ENCODE assay signal across 20 cellular contexts in genomic region chr22:39724390-39724789, GRCh38.
DNase-seq lines count a peak whose midpoint lies in the region; ATAC-seq, FAIRE-seq and TF ChIP-seq lines count a peak whose summit lies in the region.
"Had no signal": no experiment of that assay in that cellular context is flagged by ENCODE, and none has a peak within 500 bp of the region (broad histone marks: within the 10 kb centered on the region; RNA-seq: fewer than 3 reads in every experiment).

No MANE protein-coding gene starts in this region.

- RAD21 ChIA-PET in GM12878 (lab: Charles Lee; ENCODE audit: unreplicated experiment), result no interaction called here

- no peaks in the 10 kb centered on the region for H3K79me2 ChIP-seq in GM12878 (ENCODE audit: control insufficient read depth, insufficient read depth, low read length)

- POLR2A ChIA-PET in GM12878 (lab: Charles Lee), result no interaction called here

- 18% methylated on average over 4 of the region's 4 CpGs for WGBS in GM12878 (ENCODE audit: insufficient coverage, insufficient replicate concordance, low lambda C conversion rate, missing lambda C conversion rate)

- H3K27me3 ChIP-seq in GM12878 (replicated peaks in 1 of 2; ENCODE audit: control insufficient read depth in 2 of 2, insufficient read depth in 2 of 2, low read length in 1 of 2), result peaks cover 0 to 3% of the 10 kb centered on the region in 2 experiments; a peak in 2 of 4 replicates
- H3K27me3 ChIP-seq: adrenal gland had no signal

- no peak overlapping the region for H3K4me2 ChIP-seq in GM12878 (ENCODE audit: control insufficient read depth, insufficient read depth)

- no peak overlapping the region for H3K4me3 ChIP-seq in Jurkat, Clone E6-1 (ENCODE audit: low read length)
- H3K4me3 ChIP-seq in GM12878, result no peak overlapping the region
- H3K4me3 ChIP-seq in mucosa of descending colon, result no peak overlapping the region
- H3K4me3 ChIP-seq: adrenal gland, SJSA1, tibial artery had no signal

- H2AFZ ChIP-seq in GM12878 (ENCODE audit: control insufficient read depth, low read depth, low read length), result no peak overlapping the region

- no peak overlapping the region for H3K9ac ChIP-seq in GM12878 (ENCODE audit: control insufficient read depth, insufficient read depth, low read length)

- peak; percentile 40; the same call in 2 of the 3 replicates for ATAC-seq in GM12878
- ATAC-seq in mucosa of descending colon, result peak; percentile 9
- ATAC-seq in HG02610 (IDR thresholded peaks at IDR 0.05; ENCODE audit: unreplicated experiment), result no peak

- no peak for TF ChIP-seq RAD21 in GM12878 (IDR thresholded peaks at IDR 0.05; ENCODE audit: insufficient read depth, low read depth, low read length)

- TF ChIP-seq EP300 in GM12878 (IDR thresholded peaks at IDR 0.05; ENCODE audit: borderline replicate concordance in 1 of 2, control insufficient read depth in 1 of 2, low read depth in 2 of 2, low read length in 2 of 2), result no peak

- no peak for TF ChIP-seq CTCF in GM12878 (IDR thresholded peaks at IDR 0.05 in 2 of 3, conservative IDR thresholded peaks at IDR 0.05 in 1 of 3; ENCODE audit: control insufficient read depth in 2 of 3, extremely low read depth in 1 of 3, insufficient read depth in 1 of 3, low read depth in 3 of 3, low read length in 3 of 3)
- TF ChIP-seq CTCF in mucosa of descending colon (IDR thresholded peaks at IDR 0.05), result no peak

- H4K20me1 ChIP-seq in GM12878 (ENCODE audit: control insufficient read depth, insufficient read depth), result no peaks in the 10 kb centered on the region

- no peak for TF ChIP-seq POLR2A in GM12878 (IDR thresholded peaks at IDR 0.05; ENCODE audit: low read depth, low read length)

- CTCF ChIA-PET in GM12878 (lab: Yijun Ruan, JAX), result no interaction called here

- no peak for FAIRE-seq in GM12878 (lab: Jason Lieb, UNC)
- FAIRE-seq: A204.1, G401.6, keratinocyte had no signal

- no TSS peak for BruUV-seq in GM12878 (replicated peaks; lab: Mats Ljungman, UMichigan)

- DNase-seq in NCI-H82 (lab: John Stamatoyannopoulos, UW) (peak; percentile 23), NCI-H82 treated with DMSO at 0.1 percent for 48 hours (lab: John Stamatoyannopoulos, UW; ENCODE audit: unreplicated experiment) (no peak), GM12878 (ENCODE audit: low read depth, low spot score) (no peak), mucosa of descending colon (no peak), SHP77 (lab: John Stamatoyannopoulos, UW) (no peak), DMS114 treated with DMSO at 0.1 percent for 48 hours (lab: John Stamatoyannopoulos, UW; ENCODE audit: unreplicated experiment) (no peak)
- peak; percentile 41 for DNase-seq in Jurkat, Clone E6-1 (ENCODE audit: low read depth, low spot score)
- DNase-seq: activated CD4-positive, alpha-beta T cell treated with anti-CD3 and anti-CD28 coated beads, Interleukin-2, amount 50 U/mL, for 1 hour; NCI-H1105 treated with DMSO at 0.1 percent for 48 hours; NCI-H2227 treated with DMSO at 0.1 percent for 48 hours; nucleus accumbens; stimulated activated CD4-positive, alpha-beta T cell treated with anti-CD3 and anti-CD28 coated beads, Interleukin-4, amount 100 ng/mL, for 24 hours; T1000 had no signal

- no peak overlapping the region for H3K27ac ChIP-seq in GM12878 (ENCODE audit: control insufficient read depth, insufficient read depth)
- H3K27ac ChIP-seq: SJSA1, tibial artery had no signal

- no peaks in the 10 kb centered on the region for H3K4me1 ChIP-seq in GM12878 (ENCODE audit: control insufficient read depth, insufficient read depth, low read length)
- H3K4me1 ChIP-seq in mucosa of descending colon (ENCODE audit: low read depth), result no peaks in the 10 kb centered on the region
- H3K4me1 ChIP-seq: SJSA1, tibial artery had no signal

- SMC1A ChIA-PET in GM12878 (lab: Charles Lee; ENCODE audit: uncharacterized antibody, unreplicated experiment), result no interaction called here

- H3K36me3 ChIP-seq in GM12878 (ENCODE audit: control insufficient read depth in 2 of 2, insufficient read depth in 2 of 2, low read length in 1 of 2), result no peaks in the 10 kb centered on the region
- no peaks in the 10 kb centered on the region for H3K36me3 ChIP-seq in mucosa of descending colon (ENCODE audit: low read depth)
- H3K36me3 ChIP-seq: adrenal gland, SJSA1, tibial artery had no signal

- H3K9me3 ChIP-seq in GM12878 (replicated peaks; ENCODE audit: control insufficient read depth, insufficient read depth, low read length), result peaks cover 4% of the 10 kb centered on the region; the same call in 1 of the 3 replicates
- no peaks in the 10 kb centered on the region for H3K9me3 ChIP-seq in mucosa of descending colon
- H3K9me3 ChIP-seq: adrenal gland, SJSA1, tibial artery had no signal

- in situ Hi-C loops in GM12878 (cut with MboI), result no loop called here

- intact Hi-C loops in GM12878 (cut with micrococcal nuclease; ENCODE audit: unreplicated experiment) (no loop called here), mucosa of descending colon (cut with DNase I, micrococcal nuclease) (no loop called here)

TF ChIP-seq in GM12878, 131 proteins besides CTCF, POLR2A, EP300 and RAD21:
- TF ChIP-seq RELB (IDR thresholded peaks at IDR 0.05; ENCODE audit: low read depth), result no peak
- TF ChIP-seq KDM1A (IDR thresholded peaks at IDR 0.05; ENCODE audit: borderline replicate concordance), result no peak
- no peak for TF ChIP-seq NBN (IDR thresholded peaks at IDR 0.05)
- TF ChIP-seq ZBED1 (IDR thresholded peaks at IDR 0.05; ENCODE audit: borderline replicate concordance), result no peak
- TF ChIP-seq ZZZ3 (IDR thresholded peaks at IDR 0.05; ENCODE audit: control insufficient read depth, insufficient read length, low read depth), result no peak
- TF ChIP-seq IRF4 (IDR thresholded peaks at IDR 0.05; ENCODE audit: low read depth, low read length), result no peak
- TF ChIP-seq PKNOX1 (IDR thresholded peaks at IDR 0.05), result peak; percentile 75
- TF ChIP-seq POLR2AphosphoS5 (IDR thresholded peaks at IDR 0.05; ENCODE audit: low read length), result no peak
- TF ChIP-seq CHD1 (IDR thresholded peaks at IDR 0.05; ENCODE audit: low read depth, low read length), result no peak
- TF ChIP-seq FOS (IDR thresholded peaks at IDR 0.05; ENCODE audit: borderline replicate concordance, extremely low read depth, insufficient read length), result no peak
- peak; percentile 61 for TF ChIP-seq PBX3 (IDR thresholded peaks at IDR 0.05; ENCODE audit: insufficient replicate concordance, low read depth, low read length)
- TF ChIP-seq USF1 (IDR thresholded peaks at IDR 0.05; ENCODE audit: borderline replicate concordance, extremely low read length, insufficient read depth, low read depth, low read length), result no peak

Comparison
In these comparisons a context has a peak if more than half of its experiments do, and no peak if none do; other contexts are left out.
1. DNase-seq: peak in NCI-H82 (single experiment) and Jurkat, Clone E6-1 (single experiment); none in NCI-H82 treated with DMSO at 0.1 percent for 48 hours (single experiment), GM12878 (single experiment), mucosa of descending colon (0 of 3), SHP77 (0 of 2) and DMS114 treated with DMSO at 0.1 percent for 48 hours (single experiment).